In genomic region chr7:77830649-77831355, GRCh38 we compare ENCODE assay signal across 1 cellular context.
A peak's percentile ranks its signal among the peaks of the same experiment; 100 is the strongest.
TF ChIP-seq lines count a peak whose summit lies in the region.

No MANE protein-coding gene starts in this region.

TF ChIP-seq in GM12878, 131 proteins besides CTCF, POLR2A, EP300 and RAD21:
- TF ChIP-seq ZBTB11 (CRISPR knock-in tag; IDR thresholded peaks at IDR 0.05) = no peak
- peak; percentile 7 for TF ChIP-seq SIX5 (IDR thresholded peaks at IDR 0.05; ENCODE audit: low read depth, low read length, severe bottlenecking)
